ENCODE assay signal across 14 cellular contexts in genomic region chrX:109926743-109927662, GRCh38.
"Had no signal": no experiment of that assay in that cellular context is flagged by ENCODE, and none has a peak within 500 bp of the region (broad histone marks: within the 10 kb centered on the region; RNA-seq: fewer than 3 reads in every experiment).

No MANE protein-coding gene starts in this region.

- H3K4me3 ChIP-seq: colonic mucosa, esophagus muscularis mucosa, thoracic aorta had no signal

- H3K9me3 ChIP-seq: colonic mucosa, esophagus muscularis mucosa, thoracic aorta had no signal

- H3K27me3 ChIP-seq: colonic mucosa, esophagus muscularis mucosa had no signal

- H3K36me3 ChIP-seq: colonic mucosa, esophagus muscularis mucosa, thoracic aorta had no signal

- H3K4me1 ChIP-seq: colonic mucosa, esophagus muscularis mucosa had no signal

- DNase-seq: activated CD4-positive, alpha-beta T cell treated with anti-CD3 and anti-CD28 coated beads for 1 hour; activated CD4-positive, alpha-beta T cell treated with anti-CD3 and anti-CD28 coated beads, Interleukin-2, amount 50 U/mL, for 48 hours; activated CD8-positive, alpha-beta memory T cell treated with anti-CD3 and anti-CD28 coated beads, Interleukin-2, amount 10 ng/mL, durations not matched to agents 7 days and 5 days; activated effector memory CD4-positive, alpha-beta T cell treated with Interleukin-2 at 50 U/mL for 16 hours; activated naive CD4-positive, alpha-beta T cell treated with anti-CD3 and anti-CD28 coated beads, Interleukin-2, amount 50 U/mL, for 16 hours; activated T-cell treated with anti-CD3 and anti-CD28 coated beads, Interleukin-2, amount 50 U/mL, for 1 hour; colonic mucosa; hypothalamus; kidney; mesendoderm had no signal

- ATAC-seq: activated CD8-positive, alpha-beta memory T cell treated with anti-CD3 and anti-CD28 coated beads, Interleukin-2, amount 10 ng/mL, durations not matched to agents 7 days and 5 days; stimulated activated effector memory CD8-positive, alpha-beta T cell treated with anti-CD3 and anti-CD28 coated beads, Interleukin-12 subunit alpha, Interleukin-12 subunit beta, amount 100 ng/mL, for 72 hours had no signal

- H3K27ac ChIP-seq: colonic mucosa, esophagus muscularis mucosa, VCaP had no signal
